Comparison of ENCODE assay signal across 1 cellular context in the genomic region with DNA sequence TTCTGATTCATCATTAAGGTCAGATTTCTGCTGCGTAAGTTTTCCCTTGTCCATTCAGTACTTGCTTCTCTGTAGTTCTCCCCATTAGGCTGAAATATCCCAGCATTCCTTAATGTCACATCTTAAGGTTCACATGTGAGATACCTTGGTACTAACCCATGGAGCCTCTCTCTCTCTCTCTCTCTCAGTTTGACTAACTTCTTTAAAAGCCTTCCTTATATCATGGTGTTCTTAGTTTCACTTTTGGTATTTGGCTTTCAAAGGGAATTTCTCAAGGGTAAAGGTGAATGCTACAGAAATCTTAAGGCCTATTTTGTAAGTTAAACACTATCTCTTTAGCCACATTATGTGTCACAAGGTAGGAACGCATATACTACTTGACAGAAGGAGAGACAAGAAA.
TF ChIP-seq lines count a peak whose summit lies in the region.

No MANE protein-coding gene starts in this region.

TF ChIP-seq in GM12878, 131 proteins besides CTCF, POLR2A, EP300 and RAD21 (continued from another document):
- TF ChIP-seq, protein P1, sequence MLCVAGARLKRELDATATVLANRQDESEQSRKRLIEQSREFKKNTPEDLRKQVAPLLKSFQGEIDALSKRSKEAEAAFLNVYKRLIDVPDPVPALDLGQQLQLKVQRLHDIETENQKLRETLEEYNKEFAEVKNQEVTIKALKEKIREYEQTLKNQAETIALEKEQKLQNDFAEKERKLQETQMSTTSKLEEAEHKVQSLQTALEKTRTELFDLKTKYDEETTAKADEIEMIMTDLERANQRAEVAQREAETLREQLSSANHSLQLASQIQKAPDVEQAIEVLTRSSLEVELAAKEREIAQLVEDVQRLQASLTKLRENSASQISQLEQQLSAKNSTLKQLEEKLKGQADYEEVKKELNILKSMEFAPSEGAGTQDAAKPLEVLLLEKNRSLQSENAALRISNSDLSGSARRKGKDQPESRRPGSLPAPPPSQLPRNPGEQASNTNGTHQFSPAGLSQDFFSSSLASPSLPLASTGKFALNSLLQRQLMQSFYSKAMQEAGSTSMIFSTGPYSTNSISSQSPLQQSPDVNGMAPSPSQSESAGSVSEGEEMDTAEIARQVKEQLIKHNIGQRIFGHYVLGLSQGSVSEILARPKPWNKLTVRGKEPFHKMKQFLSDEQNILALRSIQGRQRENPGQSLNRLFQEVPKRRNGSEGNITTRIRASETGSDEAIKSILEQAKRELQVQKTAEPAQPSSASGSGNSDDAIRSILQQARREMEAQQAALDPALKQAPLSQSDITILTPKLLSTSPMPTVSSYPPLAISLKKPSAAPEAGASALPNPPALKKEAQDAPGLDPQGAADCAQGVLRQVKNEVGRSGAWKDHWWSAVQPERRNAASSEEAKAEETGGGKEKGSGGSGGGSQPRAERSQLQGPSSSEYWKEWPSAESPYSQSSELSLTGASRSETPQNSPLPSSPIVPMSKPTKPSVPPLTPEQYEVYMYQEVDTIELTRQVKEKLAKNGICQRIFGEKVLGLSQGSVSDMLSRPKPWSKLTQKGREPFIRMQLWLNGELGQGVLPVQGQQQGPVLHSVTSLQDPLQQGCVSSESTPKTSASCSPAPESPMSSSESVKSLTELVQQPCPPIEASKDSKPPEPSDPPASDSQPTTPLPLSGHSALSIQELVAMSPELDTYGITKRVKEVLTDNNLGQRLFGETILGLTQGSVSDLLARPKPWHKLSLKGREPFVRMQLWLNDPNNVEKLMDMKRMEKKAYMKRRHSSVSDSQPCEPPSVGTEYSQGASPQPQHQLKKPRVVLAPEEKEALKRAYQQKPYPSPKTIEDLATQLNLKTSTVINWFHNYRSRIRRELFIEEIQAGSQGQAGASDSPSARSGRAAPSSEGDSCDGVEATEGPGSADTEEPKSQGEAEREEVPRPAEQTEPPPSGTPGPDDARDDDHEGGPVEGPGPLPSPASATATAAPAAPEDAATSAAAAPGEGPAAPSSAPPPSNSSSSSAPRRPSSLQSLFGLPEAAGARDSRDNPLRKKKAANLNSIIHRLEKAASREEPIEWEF (IDR thresholded peaks at IDR 0.05; ENCODE audit: insufficient replicate concordance, low read depth, low read length) = no peak
- TF ChIP-seq, protein P2, sequence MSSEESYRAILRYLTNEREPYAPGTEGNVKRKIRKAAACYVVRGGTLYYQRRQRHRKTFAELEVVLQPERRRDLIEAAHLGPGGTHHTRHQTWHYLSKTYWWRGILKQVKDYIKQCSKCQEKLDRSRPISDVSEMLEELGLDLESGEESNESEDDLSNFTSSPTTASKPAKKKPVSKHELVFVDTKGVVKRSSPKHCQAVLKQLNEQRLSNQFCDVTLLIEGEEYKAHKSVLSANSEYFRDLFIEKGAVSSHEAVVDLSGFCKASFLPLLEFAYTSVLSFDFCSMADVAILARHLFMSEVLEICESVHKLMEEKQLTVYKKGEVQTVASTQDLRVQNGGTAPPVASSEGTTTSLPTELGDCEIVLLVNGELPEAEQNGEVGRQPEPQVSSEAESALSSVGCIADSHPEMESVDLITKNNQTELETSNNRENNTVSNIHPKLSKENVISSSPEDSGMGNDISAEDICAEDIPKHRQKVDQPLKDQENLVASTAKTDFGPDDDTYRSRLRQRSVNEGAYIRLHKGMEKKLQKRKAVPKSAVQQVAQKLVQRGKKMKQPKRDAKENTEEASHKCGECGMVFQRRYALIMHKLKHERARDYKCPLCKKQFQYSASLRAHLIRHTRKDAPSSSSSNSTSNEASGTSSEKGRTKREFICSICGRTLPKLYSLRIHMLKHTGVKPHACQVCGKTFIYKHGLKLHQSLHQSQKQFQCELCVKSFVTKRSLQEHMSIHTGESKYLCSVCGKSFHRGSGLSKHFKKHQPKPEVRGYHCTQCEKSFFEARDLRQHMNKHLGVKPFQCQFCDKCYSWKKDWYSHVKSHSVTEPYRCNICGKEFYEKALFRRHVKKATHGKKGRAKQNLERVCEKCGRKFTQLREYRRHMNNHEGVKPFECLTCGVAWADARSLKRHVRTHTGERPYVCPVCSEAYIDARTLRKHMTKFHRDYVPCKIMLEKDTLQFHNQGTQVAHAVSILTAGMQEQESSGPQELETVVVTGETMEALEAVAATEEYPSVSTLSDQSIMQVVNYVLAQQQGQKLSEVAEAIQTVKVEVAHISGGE (CRISPR knock-in tag; IDR thresholded peaks at IDR 0.05) = no peak
- TF ChIP-seq MEF2B (IDR thresholded peaks at IDR 0.05; ENCODE audit: partially characterized antibody, poor library complexity, severe bottlenecking) (no peak), FOXK2 (IDR thresholded peaks at IDR 0.05) (no peak), BRCA1 (IDR thresholded peaks at IDR 0.05; ENCODE audit: low read depth, low read length) (no peak), MYB (IDR thresholded peaks at IDR 0.05; ENCODE audit: borderline replicate concordance, low read depth, low read length) (no peak), MXI1 (IDR thresholded peaks at IDR 0.05; ENCODE audit: low read depth, low read length) (no peak), RBBP5 (conservative IDR thresholded peaks at IDR 0.05) (no peak), PAX8 (IDR thresholded peaks at IDR 0.05) (no peak), ATF7 (IDR thresholded peaks at IDR 0.05; ENCODE audit: low read depth) (no peak), KDM1A (IDR thresholded peaks at IDR 0.05; ENCODE audit: borderline replicate concordance) (no peak), NR2F1 (conservative IDR thresholded peaks at IDR 0.05) (no peak), YY1 (IDR thresholded peaks at IDR 0.05; ENCODE audit: low read depth, low read length) (no peak), MEF2A (IDR thresholded peaks at IDR 0.05; ENCODE audit: insufficient read depth, low read depth, low read length) (no peak), CBX5 (IDR thresholded peaks at IDR 0.05; ENCODE audit: low read depth) (no peak), STAT3 (IDR thresholded peaks at IDR 0.05; ENCODE audit: low read depth, low read length) (no peak), POLR2AphosphoS2 (IDR thresholded peaks at IDR 0.05; ENCODE audit: low read depth, low read length) (no peak), JUNB (IDR thresholded peaks at IDR 0.05) (peak; percentile 75), ZNF207 (IDR thresholded peaks at IDR 0.05; ENCODE audit: borderline replicate concordance) (no peak), CREM (IDR thresholded peaks at IDR 0.05; ENCODE audit: low read depth) (0 out of 2 replicates have a peak, but pooled peaks have one; percentile 33), SPI1 (IDR thresholded peaks at IDR 0.05; ENCODE audit: borderline replicate concordance, insufficient read depth, low read depth, low read length) (0 out of 2 replicates have a peak, but pooled peaks have one; percentile 40), HDAC6 (IDR thresholded peaks at IDR 0.05; ENCODE audit: unreplicated experiment) (no peak), LARP7 (IDR thresholded peaks at IDR 0.05) (no peak), IKZF1 (conservative IDR thresholded peaks at IDR 0.05) (peak; percentile 43; the same call in 1 of the 2 replicates), CBFB (IDR thresholded peaks at IDR 0.05; ENCODE audit: low read depth) (no peak), SP1 (IDR thresholded peaks at IDR 0.05; ENCODE audit: low read depth, low read length) (no peak), CEBPB (IDR thresholded peaks at IDR 0.05; ENCODE audit: borderline replicate concordance in 1 of 2, low read depth in 2 of 2, low read length in 2 of 2) (no peak), IKZF2 (IDR thresholded peaks at IDR 0.05) (peak in 1 of 2 experiments; percentile 25; a peak in 2 of 4 replicates), ZNF384 (IDR thresholded peaks at IDR 0.05; ENCODE audit: borderline replicate concordance, low read depth, low read length) (no peak), NBN (IDR thresholded peaks at IDR 0.05) (no peak), HDGF (IDR thresholded peaks at IDR 0.05) (no peak), FOXM1 (IDR thresholded peaks at IDR 0.05; ENCODE audit: low read depth, low read length) (no peak), NR2C1 (IDR thresholded peaks at IDR 0.05) (no peak), ZBED1 (IDR thresholded peaks at IDR 0.05; ENCODE audit: borderline replicate concordance) (no peak), DPF2 (IDR thresholded peaks at IDR 0.05) (peak; percentile 52; the same call in 1 of the 2 replicates), RELA (IDR thresholded peaks at IDR 0.05; ENCODE audit: borderline replicate concordance, partially characterized antibody) (no peak), TCF7 (IDR thresholded peaks at IDR 0.05; ENCODE audit: borderline replicate concordance) (no peak), ZNF274 (IDR thresholded peaks at IDR 0.05; ENCODE audit: insufficient read depth, insufficient read length) (no peak), WRNIP1 (IDR thresholded peaks at IDR 0.05; ENCODE audit: borderline replicate concordance, low read depth, low read length) (no peak), EED (IDR thresholded peaks at IDR 0.05; ENCODE audit: low read depth) (0 out of 2 replicates have a peak, but pooled peaks have one; percentile 25), NFIC (IDR thresholded peaks at IDR 0.05; ENCODE audit: low read depth, low read length) (peak; percentile 78; the same call in 1 of the 2 replicates), BCL11A (IDR thresholded peaks at IDR 0.05; ENCODE audit: low read depth, low read length) (no peak)
- TF ChIP-seq, protein P3, sequence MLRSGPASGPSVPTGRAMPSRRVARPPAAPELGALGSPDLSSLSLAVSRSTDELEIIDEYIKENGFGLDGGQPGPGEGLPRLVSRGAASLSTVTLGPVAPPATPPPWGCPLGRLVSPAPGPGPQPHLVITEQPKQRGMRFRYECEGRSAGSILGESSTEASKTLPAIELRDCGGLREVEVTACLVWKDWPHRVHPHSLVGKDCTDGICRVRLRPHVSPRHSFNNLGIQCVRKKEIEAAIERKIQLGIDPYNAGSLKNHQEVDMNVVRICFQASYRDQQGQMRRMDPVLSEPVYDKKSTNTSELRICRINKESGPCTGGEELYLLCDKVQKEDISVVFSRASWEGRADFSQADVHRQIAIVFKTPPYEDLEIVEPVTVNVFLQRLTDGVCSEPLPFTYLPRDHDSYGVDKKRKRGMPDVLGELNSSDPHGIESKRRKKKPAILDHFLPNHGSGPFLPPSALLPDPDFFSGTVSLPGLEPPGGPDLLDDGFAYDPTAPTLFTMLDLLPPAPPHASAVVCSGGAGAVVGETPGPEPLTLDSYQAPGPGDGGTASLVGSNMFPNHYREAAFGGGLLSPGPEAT (IDR thresholded peaks at IDR 0.05; ENCODE audit: low read depth) = no peak
- TF ChIP-seq, protein P4, sequence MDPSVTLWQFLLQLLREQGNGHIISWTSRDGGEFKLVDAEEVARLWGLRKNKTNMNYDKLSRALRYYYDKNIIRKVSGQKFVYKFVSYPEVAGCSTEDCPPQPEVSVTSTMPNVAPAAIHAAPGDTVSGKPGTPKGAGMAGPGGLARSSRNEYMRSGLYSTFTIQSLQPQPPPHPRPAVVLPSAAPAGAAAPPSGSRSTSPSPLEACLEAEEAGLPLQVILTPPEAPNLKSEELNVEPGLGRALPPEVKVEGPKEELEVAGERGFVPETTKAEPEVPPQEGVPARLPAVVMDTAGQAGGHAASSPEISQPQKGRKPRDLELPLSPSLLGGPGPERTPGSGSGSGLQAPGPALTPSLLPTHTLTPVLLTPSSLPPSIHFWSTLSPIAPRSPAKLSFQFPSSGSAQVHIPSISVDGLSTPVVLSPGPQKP (IDR thresholded peaks at IDR 0.05; ENCODE audit: low read depth, low read length) = no peak
- TF ChIP-seq, protein P5, sequence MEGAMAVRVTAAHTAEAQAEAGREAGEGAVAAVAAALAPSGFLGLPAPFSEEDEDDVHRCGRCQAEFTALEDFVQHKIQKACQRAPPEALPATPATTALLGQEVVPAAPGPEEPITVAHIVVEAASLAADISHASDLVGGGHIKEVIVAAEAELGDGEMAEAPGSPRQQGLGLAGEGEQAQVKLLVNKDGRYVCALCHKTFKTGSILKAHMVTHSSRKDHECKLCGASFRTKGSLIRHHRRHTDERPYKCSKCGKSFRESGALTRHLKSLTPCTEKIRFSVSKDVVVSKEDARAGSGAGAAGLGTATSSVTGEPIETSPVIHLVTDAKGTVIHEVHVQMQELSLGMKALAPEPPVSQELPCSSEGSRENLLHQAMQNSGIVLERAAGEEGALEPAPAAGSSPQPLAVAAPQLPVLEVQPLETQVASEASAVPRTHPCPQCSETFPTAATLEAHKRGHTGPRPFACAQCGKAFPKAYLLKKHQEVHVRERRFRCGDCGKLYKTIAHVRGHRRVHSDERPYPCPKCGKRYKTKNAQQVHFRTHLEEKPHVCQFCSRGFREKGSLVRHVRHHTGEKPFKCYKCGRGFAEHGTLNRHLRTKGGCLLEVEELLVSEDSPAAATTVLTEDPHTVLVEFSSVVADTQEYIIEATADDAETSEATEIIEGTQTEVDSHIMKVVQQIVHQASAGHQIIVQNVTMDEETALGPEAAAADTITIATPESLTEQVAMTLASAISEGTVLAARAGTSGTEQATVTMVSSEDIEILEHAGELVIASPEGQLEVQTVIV (IDR thresholded peaks at IDR 0.05; ENCODE audit: borderline replicate concordance, partially characterized antibody) = no peak
- TF ChIP-seq, protein P6, sequence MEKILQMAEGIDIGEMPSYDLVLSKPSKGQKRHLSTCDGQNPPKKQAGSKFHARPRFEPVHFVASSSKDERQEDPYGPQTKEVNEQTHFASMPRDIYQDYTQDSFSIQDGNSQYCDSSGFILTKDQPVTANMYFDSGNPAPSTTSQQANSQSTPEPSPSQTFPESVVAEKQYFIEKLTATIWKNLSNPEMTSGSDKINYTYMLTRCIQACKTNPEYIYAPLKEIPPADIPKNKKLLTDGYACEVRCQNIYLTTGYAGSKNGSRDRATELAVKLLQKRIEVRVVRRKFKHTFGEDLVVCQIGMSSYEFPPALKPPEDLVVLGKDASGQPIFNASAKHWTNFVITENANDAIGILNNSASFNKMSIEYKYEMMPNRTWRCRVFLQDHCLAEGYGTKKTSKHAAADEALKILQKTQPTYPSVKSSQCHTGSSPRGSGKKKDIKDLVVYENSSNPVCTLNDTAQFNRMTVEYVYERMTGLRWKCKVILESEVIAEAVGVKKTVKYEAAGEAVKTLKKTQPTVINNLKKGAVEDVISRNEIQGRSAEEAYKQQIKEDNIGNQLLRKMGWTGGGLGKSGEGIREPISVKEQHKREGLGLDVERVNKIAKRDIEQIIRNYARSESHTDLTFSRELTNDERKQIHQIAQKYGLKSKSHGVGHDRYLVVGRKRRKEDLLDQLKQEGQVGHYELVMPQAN (conservative IDR thresholded peaks at IDR 0.05) = no peak
- TF ChIP-seq, protein P7, sequence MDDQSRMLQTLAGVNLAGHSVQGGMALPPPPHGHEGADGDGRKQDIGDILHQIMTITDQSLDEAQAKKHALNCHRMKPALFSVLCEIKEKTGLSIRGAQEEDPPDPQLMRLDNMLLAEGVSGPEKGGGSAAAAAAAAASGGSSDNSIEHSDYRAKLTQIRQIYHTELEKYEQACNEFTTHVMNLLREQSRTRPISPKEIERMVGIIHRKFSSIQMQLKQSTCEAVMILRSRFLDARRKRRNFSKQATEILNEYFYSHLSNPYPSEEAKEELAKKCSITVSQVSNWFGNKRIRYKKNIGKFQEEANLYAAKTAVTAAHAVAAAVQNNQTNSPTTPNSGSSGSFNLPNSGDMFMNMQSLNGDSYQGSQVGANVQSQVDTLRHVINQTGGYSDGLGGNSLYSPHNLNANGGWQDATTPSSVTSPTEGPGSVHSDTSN (IDR thresholded peaks at IDR 0.05; ENCODE audit: insufficient replicate concordance, low read depth, low read length) = no peak
